Comparison of ENCODE assay signal across 8 cellular contexts in genomic region chr2:96208144-96209010, GRCh38. TPM values are rescaled to one million over a fixed set of nuclear protein-coding genes. Genes with fewer than 3 reads are reported as not detected.
DNase-seq lines count a peak whose midpoint lies in the region; ATAC-seq and TF ChIP-seq lines count a peak whose summit lies in the region.

STARD7 (minus strand) TSS chr2:96208827; CDS start chr2:96208434, 393 bp downstream.

- H3K27me3 ChIP-seq in CD4-positive, CD25-positive, alpha-beta regulatory T cell (ENCODE audit: control insufficient read depth, insufficient read depth, low read length): no peaks in the 10 kb centered on the region
- H3K27me3 ChIP-seq in dorsolateral prefrontal cortex: no peaks in the 10 kb centered on the region
- no peaks in the 10 kb centered on the region for H3K27me3 ChIP-seq in right lobe of liver

- no peaks in the 10 kb centered on the region for H3K9me3 ChIP-seq in CD4-positive, CD25-positive, alpha-beta regulatory T cell (ENCODE audit: control insufficient read depth in 2 of 2, low read length in 2 of 2)
- no peaks in the 10 kb centered on the region for H3K9me3 ChIP-seq in right lobe of liver

- no peaks in the 10 kb centered on the region for H3K36me3 ChIP-seq in CD4-positive, CD25-positive, alpha-beta regulatory T cell (ENCODE audit: control insufficient read depth, insufficient read depth, low read length)
- H3K36me3 ChIP-seq in right lobe of liver: no peaks in the 10 kb centered on the region

- intact Hi-C loops in activated CD4-positive, alpha-beta memory T cell treated with anti-CD3 and anti-CD28 coated beads for 36 hours (cut with micrococcal nuclease): loop anchor here (1.0 to 5.0 kb wide), 7 partner anchors 34 to 329 kb away; partner anchors contain the start of genes ARID5A, CIAO1 and DUSP2
- intact Hi-C loops in dorsolateral prefrontal cortex (cut with DNase I): loop anchor here (1.0 to 5.0 kb wide), 4 partner anchors 34 to 199 kb away; partner anchors contain the start of genes CIAO1 (in 1 of the 2) and DUSP2 (in 1 of the 2)
- intact Hi-C loops in right lobe of liver (cut with DNase I): no loop called here

- peak; percentile 87 to 88 for ATAC-seq in CD4-positive, CD25-positive, alpha-beta regulatory T cell (ENCODE audit: low read depth in 2 of 2)
- ATAC-seq in GM19397 (IDR thresholded peaks at IDR 0.05; ENCODE audit: unreplicated experiment) (peak; percentile 87), HG03571 (IDR thresholded peaks at IDR 0.05; ENCODE audit: unreplicated experiment) (peak; percentile 79), right lobe of liver (peak; percentile 94 to 98 (median 95))

- peak in 35 of 56 donors; percentile 4 to 63 (median 37) for TF ChIP-seq CTCF in dorsolateral prefrontal cortex (IDR thresholded peaks at IDR 0.05 in 54 of 56, conservative IDR thresholded peaks at IDR 0.05 in 2 of 56; ENCODE audit: low read depth in 1 of 56, partially characterized antibody in 56 of 56)
- peak in 3 of 4 donors; percentile 7 to 33 (median 33) for TF ChIP-seq CTCF in right lobe of liver (IDR thresholded peaks at IDR 0.05)

- TF ChIP-seq POLR2A in right lobe of liver (IDR thresholded peaks at IDR 0.05): peak; percentile 98

- H3K4me3 ChIP-seq in CD4-positive, CD25-positive, alpha-beta regulatory T cell (ENCODE audit: low read depth, low read length): peak within 1 kb of the TSS; percentile 96
- H3K4me3 ChIP-seq in dorsolateral prefrontal cortex (peak within 1 kb of the TSS; percentile 58 to 99 (median 94)), right lobe of liver (peak within 1 kb of the TSS; percentile 95 to 99 (median 98))

- H3K36me3 Mint-ChIP-seq in CD4-positive, CD25-positive, alpha-beta regulatory T cell: peaks cover 4% of the 10 kb centered on the region
- H3K36me3 Mint-ChIP-seq in activated CD4-positive, alpha-beta memory T cell treated with anti-CD3 and anti-CD28 coated beads for 36 hours: peaks cover 30% of the 10 kb centered on the region

- peaks cover 56% of the 10 kb centered on the region for H3K4me1 ChIP-seq in CD4-positive, CD25-positive, alpha-beta regulatory T cell (ENCODE audit: control insufficient read depth, insufficient read depth, low read length, poor library complexity, severe bottlenecking)
- peaks cover 0 to 45% (median 11%) of the 10 kb centered on the region in 4 donors for H3K4me1 ChIP-seq in right lobe of liver

- no peaks in the 10 kb centered on the region for H3K27me3 Mint-ChIP-seq in CD4-positive, CD25-positive, alpha-beta regulatory T cell
- H3K27me3 Mint-ChIP-seq in activated CD4-positive, alpha-beta memory T cell treated with anti-CD3 and anti-CD28 coated beads for 36 hours: no peaks in the 10 kb centered on the region

- CTCF ChIA-PET in activated CD4-positive, alpha-beta memory T cell treated with anti-CD3 and anti-CD28 coated beads for 36 hours (lab: Charles Lee): interaction anchor here (0.8 to 2.0 kb wide), 14 partner anchors 34 to 216 kb away, joined by 3 to 20 read pairs (median 4); partner anchors contain the start of genes ADRA2B and CIAO1

- H3K27ac Mint-ChIP-seq in CD4-positive, CD25-positive, alpha-beta regulatory T cell: peak within 1 kb of the TSS; percentile 95 to 97 (median 96)
- H3K27ac Mint-ChIP-seq in activated CD4-positive, alpha-beta memory T cell treated with anti-CD3 and anti-CD28 coated beads for 36 hours: peak within 1 kb of the TSS; percentile 92

- peak within 1 kb of the TSS; percentile 89 for H3K27ac ChIP-seq in CD4-positive, CD25-positive, alpha-beta regulatory T cell (ENCODE audit: insufficient read depth, low read length, poor library complexity, severe bottlenecking)
- peak within 1 kb of the TSS; percentile 70 to 99 (median 95) for H3K27ac ChIP-seq in dorsolateral prefrontal cortex
- H3K27ac ChIP-seq in right lobe of liver: peak within 1 kb of the TSS; percentile 90 to 97 (median 93)

- peaks cover 20 to 58% (median 40%) of the 10 kb centered on the region in 4 donors for H3K4me1 Mint-ChIP-seq in CD4-positive, CD25-positive, alpha-beta regulatory T cell
- H3K4me1 Mint-ChIP-seq in activated CD4-positive, alpha-beta memory T cell treated with anti-CD3 and anti-CD28 coated beads for 36 hours (ENCODE audit: low read depth): peaks cover 53% of the 10 kb centered on the region

- WGBS in right lobe of liver (ENCODE audit: insufficient coverage, low coverage, low lambda C conversion rate, missing lambda C conversion rate): 0% methylated on average over 21 of the region's 100 CpGs

- POLR2A ChIA-PET in activated CD4-positive, alpha-beta memory T cell treated with anti-CD3 and anti-CD28 coated beads for 36 hours (lab: Charles Lee): interaction anchor here (0.7 to 2.4 kb wide), 20 partner anchors 33 to 330 kb away, joined by 3 to 24 read pairs (median 5); partner anchors contain the start of genes ANKRD36C, ASTL, CIAO1 and SNRNP200

- peak within 1 kb of the TSS; percentile 94 to 97 (median 96) for H3K4me3 Mint-ChIP-seq in CD4-positive, CD25-positive, alpha-beta regulatory T cell
- H3K4me3 Mint-ChIP-seq in activated CD4-positive, alpha-beta memory T cell treated with anti-CD3 and anti-CD28 coated beads for 36 hours: peak within 1 kb of the TSS; percentile 98

- no peaks in the 10 kb centered on the region for H3K9me3 Mint-ChIP-seq in CD4-positive, CD25-positive, alpha-beta regulatory T cell
- H3K9me3 Mint-ChIP-seq in activated CD4-positive, alpha-beta memory T cell treated with anti-CD3 and anti-CD28 coated beads for 36 hours: no peaks in the 10 kb centered on the region

- peak; percentile 92 to 98 (median 96) for DNase-seq in CD4-positive, CD25-positive, alpha-beta regulatory T cell
- DNase-seq in NCI-H82 treated with DMSO at 0.1 percent for 48 hours (lab: John Stamatoyannopoulos, UW; ENCODE audit: unreplicated experiment): peak; percentile 93
- DNase-seq in activated CD4-positive, alpha-beta memory T cell treated with anti-CD3 and anti-CD28 coated beads for 36 hours: peak; percentile 99
- peak; percentile 96 to 99 (median 98) for DNase-seq in dorsolateral prefrontal cortex
- peak; percentile 99 for DNase-seq in right lobe of liver
- peak; percentile 97 for DNase-seq in stimulated activated CD4-positive, alpha-beta T cell treated with anti-CD3 and anti-CD28 coated beads, Interleukin-4, amount 100 ng/mL, for 4 hours

RNA-seq across cellular contexts. Expression of gene STARD7, which starts in this region (rescaled TPM):
- total RNA-seq in CD4-positive, CD25-positive, alpha-beta regulatory T cell: 97.2 TPM
- 100 to 1,000 TPM; 177 to 208 (median 197) TPM for polyA plus RNA-seq in CD4-positive, CD25-positive, alpha-beta regulatory T cell
- total RNA-seq in activated CD4-positive, alpha-beta memory T cell treated with anti-CD3 and anti-CD28 coated beads for 36 hours: 100 to 1,000 TPM; 173 to 181 TPM
- total RNA-seq in dorsolateral prefrontal cortex: 100 to 1,000 TPM; 105 to 205 (median 135) TPM
- 10 to 100 TPM; 52.8 to 83.9 (median 65.4) TPM for total RNA-seq in right lobe of liver

Comparison
In these comparisons a context has a peak if more than half of its experiments do, and no peak if none do; other contexts are left out.
1. Peak in every context shown above with its lines: DNase-seq, ATAC-seq, H3K4me3 ChIP-seq and H3K27ac ChIP-seq.
2. intact Hi-C loops: an anchor here in activated CD4-positive, alpha-beta memory T cell treated with anti-CD3 and anti-CD28 coated beads for 36 hours (1.0 to 5.0 kb wide) and dorsolateral prefrontal cortex (1.0 to 5.0 kb wide); none called in right lobe of liver.